Comparison of ENCODE assay signal across 21 cellular contexts in the genomic region with DNA sequence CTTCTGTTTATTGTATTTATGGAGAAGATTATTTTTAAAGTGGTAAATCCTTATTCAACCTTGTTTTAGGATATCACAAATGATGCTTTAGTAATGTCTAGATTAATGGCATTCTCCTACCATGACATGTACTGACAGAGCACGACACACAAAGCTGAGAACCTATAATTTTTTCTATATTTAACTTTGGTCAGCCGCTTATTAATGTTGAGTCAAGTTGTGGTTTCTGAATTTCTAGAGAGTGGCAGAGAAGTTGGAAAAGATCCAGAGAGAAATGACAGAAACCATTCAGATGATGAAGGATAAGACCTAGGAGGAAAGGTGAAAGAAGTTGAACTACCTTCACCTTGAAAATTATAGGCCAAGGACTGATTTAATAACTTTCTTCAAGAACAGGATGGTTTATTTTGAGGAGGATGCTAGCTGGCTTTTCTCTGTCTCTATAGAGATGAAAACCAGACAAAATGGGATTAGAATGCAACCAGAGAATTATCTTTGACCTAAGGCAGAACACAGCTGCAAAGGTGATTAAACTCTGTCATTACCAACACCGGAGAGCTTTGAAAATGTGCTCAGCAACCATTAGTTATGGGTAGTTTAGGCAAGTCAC.
A peak's percentile ranks its signal among the peaks of the same experiment; 100 is the strongest.
DNase-seq lines count a peak whose midpoint lies in the region; ATAC-seq, FAIRE-seq and TF ChIP-seq lines count a peak whose summit lies in the region.
"Had no signal": no experiment of that assay in that cellular context is flagged by ENCODE, and none has a peak within 500 bp of the region (broad histone marks: within the 10 kb centered on the region; RNA-seq: fewer than 3 reads in every experiment).

No MANE protein-coding gene starts in this region.

- H3K4me1 Mint-ChIP-seq in immature natural killer cell: no peaks in the 10 kb centered on the region

- H3K27ac Mint-ChIP-seq in immature natural killer cell: no peak overlapping the region
- H3K27ac Mint-ChIP-seq: effector memory CD8-positive, alpha-beta T cell had no signal

- peaks cover 10 to 16% (median 12%) of the 10 kb centered on the region in 3 donors for H3K36me3 Mint-ChIP-seq in immature natural killer cell

- DNase-seq in D721Med (ENCODE audit: insufficient read length, low spot score): no peak
- peak; percentile 83 for DNase-seq in LHCN-M2 (ENCODE audit: low read depth)
- peak; percentile 8 to 16 for DNase-seq in foreskin fibroblast
- no peak for DNase-seq in activated naive CD4-positive, alpha-beta T cell treated with anti-CD3 and anti-CD28 coated beads, Interleukin-2, amount 50 U/mL, for 16 hours
- no peak for DNase-seq in CD1c-positive myeloid dendritic cell (ENCODE audit: extremely low spot score)
- no peak for DNase-seq in immature natural killer cell
- no peak for DNase-seq in GM12892 (ENCODE audit: insufficient read length)
- DNase-seq: ACHN; activated gamma-delta T cell; COR-L47; effector memory CD8-positive, alpha-beta T cell; gastrocnemius medialis; NCI-H2081 treated with DMSO at 0.1 percent for 48 hours; NCI-H774; nucleus accumbens; sigmoid colon; stimulated activated CD4-positive, alpha-beta T cell treated with anti-CD3 and anti-CD28 coated beads, Interleukin-4, amount 100 ng/mL, for 4 hours; thyroid gland had no signal

- FAIRE-seq in D721Med (lab: Jason Lieb, UNC): peak; percentile 44
- no peak for FAIRE-seq in GM12892 (lab: Jason Lieb, UNC)
- FAIRE-seq: GM19239 had no signal

- TF ChIP-seq POLR2A in GM12892 (IDR thresholded peaks at IDR 0.05; ENCODE audit: low read depth, low read length): no peak

- peaks cover 0 to 2% (median 0%) of the 10 kb centered on the region in 3 donors for H3K27me3 Mint-ChIP-seq in immature natural killer cell (ENCODE audit: low read depth in 3 of 3)
- H3K27me3 Mint-ChIP-seq: effector memory CD8-positive, alpha-beta T cell had no signal

- H3K9me3 Mint-ChIP-seq in immature natural killer cell: peaks cover 3 to 22% (median 10%) of the 10 kb centered on the region in 6 donors

- H3K4me3 ChIP-seq in foreskin fibroblast (ENCODE audit: low read depth in 1 of 2, low read length in 2 of 2): no peak overlapping the region
- H3K4me3 ChIP-seq: cardiac muscle cell, gastrocnemius medialis, sigmoid colon, thyroid gland had no signal

- peak; percentile 82 for ATAC-seq in SK-N-SH treated with all-trans-retinoic acid at 6 μM for 48 hours
- ATAC-seq: effector memory CD8-positive, alpha-beta T cell; gastrocnemius medialis had no signal

- TF ChIP-seq CTCF in D721Med (IDR thresholded peaks at IDR 0.05; ENCODE audit: insufficient read depth, missing control alignments): no peak
- TF ChIP-seq CTCF in foreskin fibroblast (IDR thresholded peaks at IDR 0.05; ENCODE audit: low read depth, low read length): no peak

- H3K4me3 Mint-ChIP-seq in immature natural killer cell: no peak overlapping the region
- H3K4me3 Mint-ChIP-seq: effector memory CD8-positive, alpha-beta T cell had no signal

TF ChIP-seq in SK-N-SH treated with all-trans-retinoic acid at 6 μM for 48 hours, 23 proteins besides CTCF, POLR2A, EP300 and RAD21:
- TF ChIP-seq TCF4 (CRISPR knock-in tag; IDR thresholded peaks at IDR 0.05; ENCODE audit: borderline replicate concordance) (no peak), ISL1 (CRISPR knock-in tag; IDR thresholded peaks at IDR 0.05) (peak; percentile 80), BACH2 (CRISPR knock-in tag; IDR thresholded peaks at IDR 0.05; ENCODE audit: borderline replicate concordance) (no peak), TOX (CRISPR knock-in tag; IDR thresholded peaks at IDR 0.05; ENCODE audit: borderline replicate concordance) (no peak), RARB (CRISPR knock-in tag; IDR thresholded peaks at IDR 0.05) (no peak), ZC3H10 (CRISPR knock-in tag; IDR thresholded peaks at IDR 0.05) (peak; percentile 81), ZFP3 (CRISPR knock-in tag; IDR thresholded peaks at IDR 0.05) (no peak), ZNF8 (CRISPR knock-in tag; IDR thresholded peaks at IDR 0.05) (no peak), ZNF565 (CRISPR knock-in tag; conservative IDR thresholded peaks at IDR 0.05; ENCODE audit: low read depth) (no peak)
- TF ChIP-seq, protein P1, sequence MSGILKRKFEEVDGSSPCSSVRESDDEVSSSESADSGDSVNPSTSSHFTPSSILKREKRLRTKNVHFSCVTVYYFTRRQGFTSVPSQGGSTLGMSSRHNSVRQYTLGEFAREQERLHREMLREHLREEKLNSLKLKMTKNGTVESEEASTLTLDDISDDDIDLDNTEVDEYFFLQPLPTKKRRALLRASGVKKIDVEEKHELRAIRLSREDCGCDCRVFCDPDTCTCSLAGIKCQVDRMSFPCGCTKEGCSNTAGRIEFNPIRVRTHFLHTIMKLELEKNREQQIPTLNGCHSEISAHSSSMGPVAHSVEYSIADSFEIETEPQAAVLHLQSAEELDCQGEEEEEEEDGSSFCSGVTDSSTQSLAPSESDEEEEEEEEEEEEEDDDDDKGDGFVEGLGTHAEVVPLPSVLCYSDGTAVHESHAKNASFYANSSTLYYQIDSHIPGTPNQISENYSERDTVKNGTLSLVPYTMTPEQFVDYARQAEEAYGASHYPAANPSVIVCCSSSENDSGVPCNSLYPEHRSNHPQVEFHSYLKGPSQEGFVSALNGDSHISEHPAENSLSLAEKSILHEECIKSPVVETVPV (CRISPR knock-in tag; IDR thresholded peaks at IDR 0.05): no peak

Comparison
In these comparisons a context has a peak if more than half of its experiments do, and no peak if none do; other contexts are left out.
1. DNase-seq: peak in LHCN-M2 (single experiment) and foreskin fibroblast (2 of 2); none in D721Med (single experiment), activated naive CD4-positive, alpha-beta T cell treated with anti-CD3 and anti-CD28 coated beads, Interleukin-2, amount 50 U/mL, for 16 hours (single experiment), CD1c-positive myeloid dendritic cell (single experiment), immature natural killer cell (0 of 3) and GM12892 (single experiment).